In the genomic region with DNA sequence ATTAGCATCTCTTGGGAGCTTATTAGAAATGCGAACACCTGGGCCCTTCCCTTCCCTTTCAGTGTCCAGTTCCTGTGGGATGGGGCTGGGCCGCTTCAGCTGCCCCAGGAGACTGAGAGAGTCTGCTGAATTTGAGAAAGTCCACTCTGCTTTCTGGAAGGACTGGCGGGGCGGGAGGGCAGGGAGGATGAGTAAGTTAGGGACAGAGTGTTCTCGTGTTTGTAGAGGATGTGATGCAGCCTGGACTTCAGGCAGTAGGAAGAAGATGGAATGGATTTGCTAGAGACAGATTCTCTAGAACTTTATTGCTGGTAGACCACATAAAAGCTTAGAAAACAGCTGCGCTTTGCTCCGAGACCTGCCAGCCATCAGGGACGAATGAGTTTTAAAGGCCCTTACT, we compare ENCODE assay signal across 24 cellular contexts. TPM values are rescaled to one million over a fixed set of nuclear protein-coding genes. Genes with fewer than 3 reads are reported as not detected.
A peak's percentile ranks its signal among the peaks of the same experiment; 100 is the strongest.
DNase-seq lines count a peak whose midpoint lies in the region; TF ChIP-seq lines count a peak whose summit lies in the region.
"Had no signal": no experiment of that assay in that cellular context is flagged by ENCODE, and none has a peak within 500 bp of the region (broad histone marks: within the 10 kb centered on the region; RNA-seq: fewer than 3 reads in every experiment).

No MANE protein-coding gene starts in this region.

- peak; percentile 11 for DNase-seq in EL
- peak; percentile 38 for DNase-seq in fibroblast of villous mesenchyme (ENCODE audit: low read depth)
- no peak for DNase-seq in osteocyte (ENCODE audit: extremely low spot score, unreplicated experiment)
- no peak for DNase-seq in vagina (ENCODE audit: extremely low spot score in 2 of 2)
- DNase-seq in ascending aorta (ENCODE audit: low spot score in 2 of 2): no peak
- DNase-seq in SHP77 treated with DMSO at 0.1 percent for 48 hours (lab: John Stamatoyannopoulos, UW): no peak
- DNase-seq in PC-9: no peak
- DNase-seq: activated CD4-positive, alpha-beta T cell treated with anti-CD3 and anti-CD28 coated beads, Interleukin-2, amount 10 ng/mL, durations not matched to agents 7 days and 5 days; activated CD8-positive, alpha-beta memory T cell treated with anti-CD3 and anti-CD28 coated beads, Interleukin-2, amount 50 U/mL, for 48 hours; activated naive CD8-positive, alpha-beta T cell treated with anti-CD3 and anti-CD28 coated beads, Interleukin-2, amount 10 ng/mL, durations not matched to agents 7 days and 5 days; Calu3; cortex of kidney; kidney; mammary epithelial cell; naive B cell; NCI-H1417; pancreas; stimulated activated CD4-positive, alpha-beta T cell treated with anti-CD3 and anti-CD28 coated beads, Interleukin-2, amount 100 ng/mL, for 24 hours; T-helper 1 cell had no signal

- H3K4me3 ChIP-seq in OCI-LY1 (ENCODE audit: low read depth, low read length, poor library complexity, severe bottlenecking) (no peak overlapping the region), fibroblast of villous mesenchyme (ENCODE audit: low read depth, low read length) (no peak overlapping the region), vagina (no peak overlapping the region), ascending aorta (no peak overlapping the region), PC-9 (no peak overlapping the region)
- H3K4me3 ChIP-seq: pancreas, skin epidermis had no signal

- H3K36me3 ChIP-seq in OCI-LY1 (ENCODE audit: insufficient read depth, low read length): peaks cover 59% of the 10 kb centered on the region
- peaks cover 0 to 4% of the 10 kb centered on the region in 2 donors for H3K36me3 ChIP-seq in vagina
- H3K36me3 ChIP-seq in ascending aorta: peaks cover 9 to 14% of the 10 kb centered on the region in 2 donors
- H3K36me3 ChIP-seq in PC-9 (ENCODE audit: low read depth): peaks cover 15% of the 10 kb centered on the region; the same call in 1 of the 2 replicates

- H3K9me3 ChIP-seq in OCI-LY1 (ENCODE audit: low read length) (peaks cover 4% of the 10 kb centered on the region; the same call in 1 of the 2 replicates), vagina (no peaks in the 10 kb centered on the region), ascending aorta (no peaks in the 10 kb centered on the region), PC-9 (ENCODE audit: insufficient read depth, low read depth) (no peaks in the 10 kb centered on the region)
- H3K9me3 ChIP-seq: pancreas had no signal

- 0 out of 2 replicates have a peak, but pooled peaks cover 4% of the 10 kb centered on the region for H3K79me2 ChIP-seq in OCI-LY1 (ENCODE audit: insufficient read depth, low read length)
- no peaks in the 10 kb centered on the region for H3K79me2 ChIP-seq in PC-9 (ENCODE audit: low read depth)

- TF ChIP-seq CTCF in OCI-LY1 (IDR thresholded peaks at IDR 0.05; ENCODE audit: low read length) (no peak), fibroblast of villous mesenchyme (IDR thresholded peaks at IDR 0.05; ENCODE audit: insufficient read depth, low read depth, low read length) (no peak), osteocyte (IDR thresholded peaks at IDR 0.05) (no peak), vagina (IDR thresholded peaks at IDR 0.05) (no peak), ascending aorta (IDR thresholded peaks at IDR 0.05) (no peak), PC-9 (conservative IDR thresholded peaks at IDR 0.05) (no peak)

- intact Hi-C loops in vagina (cut with DNase I) (no loop called here), ascending aorta (cut with DNase I) (no loop called here), PC-9 (cut with micrococcal nuclease; ENCODE audit: unreplicated experiment) (no loop called here)

- no peaks in the 10 kb centered on the region for H3K27me3 Mint-ChIP-seq in osteocyte (ENCODE audit: unreplicated experiment)
- H3K27me3 Mint-ChIP-seq: activated CD4-positive, alpha-beta T cell treated with anti-CD3 and anti-CD28 coated beads, Interleukin-2, amount 10 ng/mL, durations not matched to agents 7 days and 5 days; activated naive CD8-positive, alpha-beta T cell treated with anti-CD3 and anti-CD28 coated beads, Interleukin-2, amount 10 ng/mL, durations not matched to agents 7 days and 5 days; B cell; brain; naive B cell; stimulated activated naive CD8-positive, alpha-beta T cell treated with anti-CD3 and anti-CD28 coated beads, Interleukin-15, Interleukin-2, amounts not matched to agents 100 ng/mL and 50 ng/mL, for 24 hours had no signal

- no peak overlapping the region for H3K4me3 Mint-ChIP-seq in osteocyte (ENCODE audit: unreplicated experiment)
- H3K4me3 Mint-ChIP-seq: activated CD4-positive, alpha-beta T cell treated with anti-CD3 and anti-CD28 coated beads, Interleukin-2, amount 10 ng/mL, durations not matched to agents 7 days and 5 days; activated naive CD8-positive, alpha-beta T cell treated with anti-CD3 and anti-CD28 coated beads, Interleukin-2, amount 10 ng/mL, durations not matched to agents 7 days and 5 days; B cell; stimulated activated naive CD8-positive, alpha-beta T cell treated with anti-CD3 and anti-CD28 coated beads, Interleukin-15, Interleukin-2, amounts not matched to agents 100 ng/mL and 50 ng/mL, for 24 hours had no signal

- H3F3A ChIP-seq in OCI-LY1 (ENCODE audit: insufficient read depth, low read length) (no peaks in the 10 kb centered on the region), PC-9 (ENCODE audit: insufficient read depth, low read depth) (peaks cover 8% of the 10 kb centered on the region; the same call in 1 of the 2 replicates)

- H3K27me3 ChIP-seq in OCI-LY1 (ENCODE audit: insufficient read depth, low read length) (no peaks in the 10 kb centered on the region), vagina (no peaks in the 10 kb centered on the region), ascending aorta (no peaks in the 10 kb centered on the region), PC-9 (ENCODE audit: insufficient read depth, low read depth) (no peaks in the 10 kb centered on the region)
- H3K27me3 ChIP-seq: pancreas had no signal

- no TSS peak for BruUV-seq in PC-9 (replicated peaks; lab: Mats Ljungman, UMichigan)

- no peak for TF ChIP-seq POLR2A in vagina (IDR thresholded peaks at IDR 0.05)

- H2AFZ ChIP-seq in OCI-LY1 (ENCODE audit: low read length): no peak overlapping the region
- no peak overlapping the region for H2AFZ ChIP-seq in PC-9

- peaks cover 38% of the 10 kb centered on the region for H3K4me1 ChIP-seq in OCI-LY1 (ENCODE audit: insufficient read depth, low read length, severe bottlenecking)
- H3K4me1 ChIP-seq in vagina: no peaks in the 10 kb centered on the region
- no peaks in the 10 kb centered on the region for H3K4me1 ChIP-seq in ascending aorta
- no peaks in the 10 kb centered on the region for H3K4me1 ChIP-seq in PC-9 (replicated peaks; ENCODE audit: insufficient read depth)
- H3K4me1 ChIP-seq: pancreas had no signal

- H3K9ac ChIP-seq in OCI-LY1 (ENCODE audit: low read length): no peak overlapping the region; the same call in 1 of the 2 replicates

- H3K27ac Mint-ChIP-seq in osteocyte (ENCODE audit: unreplicated experiment): peak overlapping the region; percentile 0
- H3K27ac Mint-ChIP-seq: activated CD4-positive, alpha-beta T cell treated with anti-CD3 and anti-CD28 coated beads, Interleukin-2, amount 10 ng/mL, durations not matched to agents 7 days and 5 days; activated naive CD8-positive, alpha-beta T cell treated with anti-CD3 and anti-CD28 coated beads, Interleukin-2, amount 10 ng/mL, durations not matched to agents 7 days and 5 days; B cell; stimulated activated naive CD8-positive, alpha-beta T cell treated with anti-CD3 and anti-CD28 coated beads, Interleukin-15, Interleukin-2, amounts not matched to agents 100 ng/mL and 50 ng/mL, for 24 hours had no signal

- H3K36me3 Mint-ChIP-seq in osteocyte (ENCODE audit: unreplicated experiment): peaks cover 32% of the 10 kb centered on the region

- no peaks in the 10 kb centered on the region for H4K20me1 ChIP-seq in OCI-LY1 (ENCODE audit: insufficient read depth, low read length)
- no peaks in the 10 kb centered on the region for H4K20me1 ChIP-seq in PC-9 (ENCODE audit: insufficient read depth)

- H3K9me2 ChIP-seq in OCI-LY1 (ENCODE audit: low read depth, low read length) (no peaks in the 10 kb centered on the region), PC-9 (ENCODE audit: insufficient read depth) (no peaks in the 10 kb centered on the region)

- H3K27ac ChIP-seq in OCI-LY1 (ENCODE audit: low read depth, low read length, poor library complexity, severe bottlenecking): peak overlapping the region; percentile 70
- no peak overlapping the region for H3K27ac ChIP-seq in vagina
- no peak overlapping the region for H3K27ac ChIP-seq in ascending aorta
- H3K27ac ChIP-seq in PC-9: no peak overlapping the region
- H3K27ac ChIP-seq: pancreas, skin epidermis had no signal

- H3K4me2 ChIP-seq in OCI-LY1 (ENCODE audit: low read length): peak overlapping the region; percentile 32; the same call in 1 of the 2 replicates
- no peak overlapping the region for H3K4me2 ChIP-seq in PC-9

- H3K4me1 Mint-ChIP-seq in osteocyte (ENCODE audit: unreplicated experiment): peaks cover 11% of the 10 kb centered on the region

- H3K9me3 Mint-ChIP-seq in osteocyte (ENCODE audit: unreplicated experiment): peaks cover 13% of the 10 kb centered on the region
- H3K9me3 Mint-ChIP-seq: activated naive CD8-positive, alpha-beta T cell treated with anti-CD3 and anti-CD28 coated beads, Interleukin-2, amount 10 ng/mL, durations not matched to agents 7 days and 5 days had no signal

- POLR2A ChIA-PET in PC-9 (lab: Charles Lee; ENCODE audit: unreplicated experiment): no interaction called here

- CTCF ChIA-PET in PC-9 (lab: Charles Lee): interaction anchor here (0.7 kb wide), 1 partner anchor 29 kb away, joined by 10 read pairs; no protein-coding TSS in a partner anchor

RNA-seq across cellular contexts. Expression of gene TULP4, which starts 1.1 kb away (rescaled TPM):
- total RNA-seq in fibroblast of villous mesenchyme (90.2 and 120 TPM in 2 replicates), osteocyte (96.7 and 100 TPM in 2 replicates), vagina (79.8 TPM), ascending aorta (18.5 TPM), PC-9 (2021) (34.0 and 42.2 TPM in 2 replicates)

Comparison
In these comparisons a context has a peak if more than half of its experiments do, and no peak if none do; other contexts are left out.
1. DNase-seq: peak in EL (single experiment) and fibroblast of villous mesenchyme (single experiment); none in osteocyte (single experiment), vagina (0 of 2), ascending aorta (0 of 2), SHP77 treated with DMSO at 0.1 percent for 48 hours (single experiment) and PC-9 (0 of 2).